In genomic region chr2:85737961-85738360, GRCh38 we compare ENCODE assay signal across 1 cellular context.
TF ChIP-seq lines count a peak whose summit lies in the region.

No MANE protein-coding gene starts in this region.

TF ChIP-seq in GM23338, 12 proteins besides CTCF, POLR2A, EP300 and RAD21 (continued from another document):
- TF ChIP-seq ZNF462 (CRISPR knock-in tag; IDR thresholded peaks at IDR 0.05) (no peak), EZH2 (IDR thresholded peaks at IDR 0.05; ENCODE audit: low read depth, unreplicated experiment) (no peak), ZNF114 (CRISPR knock-in tag; IDR thresholded peaks at IDR 0.05) (no peak), POLR2AphosphoS5 (IDR thresholded peaks at IDR 0.05; ENCODE audit: low read depth) (no peak)
